In genomic region chr1:220487297-220487820, GRCh38 we compare ENCODE assay signal across 8 cellular contexts. TPM values are rescaled to one million over a fixed set of nuclear protein-coding genes. Genes with fewer than 3 reads are reported as not detected.
DNase-seq lines count a peak whose midpoint lies in the region; ATAC-seq, FAIRE-seq and TF ChIP-seq lines count a peak whose summit lies in the region.

No MANE protein-coding gene starts in this region.

- no peak overlapping the region for H3K4me3 ChIP-seq in endothelial cell of umbilical vein (replicated peaks in 1 of 3; ENCODE audit: insufficient read depth in 1 of 3, low read depth in 1 of 3, low read length in 3 of 3)

- no peaks in the 10 kb centered on the region for H3K4me1 ChIP-seq in endothelial cell of umbilical vein (ENCODE audit: control insufficient read depth, extremely low read depth, insufficient read depth, low read length)

- no peak overlapping the region for H2AFZ ChIP-seq in endothelial cell of umbilical vein (ENCODE audit: low read depth, low read length)

- no peak overlapping the region for H3K4me2 ChIP-seq in endothelial cell of umbilical vein (ENCODE audit: insufficient read depth, low read length)

- peak; percentile 42 for FAIRE-seq in endothelial cell of umbilical vein (lab: Jason Lieb, UNC)

- H3K9me1 ChIP-seq in endothelial cell of umbilical vein (replicated peaks; ENCODE audit: control insufficient read depth, extremely low read depth, insufficient read depth, low read length): no peaks in the 10 kb centered on the region

- no peaks in the 10 kb centered on the region for H3K9me3 ChIP-seq in endothelial cell of umbilical vein (replicated peaks; ENCODE audit: control insufficient read depth, insufficient read depth, low read length)

- H3K27me3 ChIP-seq in endothelial cell of umbilical vein (ENCODE audit: control insufficient read depth in 2 of 2, insufficient read depth in 2 of 2, low read length in 2 of 2): no peaks in the 10 kb centered on the region

- BruUV-seq in endothelial cell of umbilical vein (replicated peaks; lab: Mats Ljungman, UMichigan): no TSS peak

- no peaks in the 10 kb centered on the region for H3K79me2 ChIP-seq in endothelial cell of umbilical vein (ENCODE audit: control insufficient read depth, insufficient read depth, low read length)

- TF ChIP-seq POLR2A in endothelial cell of umbilical vein (IDR thresholded peaks at IDR 0.05; ENCODE audit: low read depth, low read length): no peak

- H3K36me3 ChIP-seq in endothelial cell of umbilical vein (ENCODE audit: control insufficient read depth in 2 of 2, extremely low read depth in 1 of 2, insufficient read depth in 2 of 2, low read length in 2 of 2): no peaks in the 10 kb centered on the region

- CTCF ChIA-PET in endothelial cell of umbilical vein (lab: Charles Lee): interaction anchor here (0.7 to 1.2 kb wide), 3 partner anchors 11 to 289 kb away, joined by 3 read pairs; no protein-coding TSS in a partner anchor

- intact Hi-C loops in endothelial cell of umbilical vein (cut with micrococcal nuclease): no loop called here

- peak; percentile 61 for DNase-seq in NCI-H345 (lab: John Stamatoyannopoulos, UW)
- DNase-seq in NCI-H345 treated with DMSO at 0.1 percent for 48 hours (lab: John Stamatoyannopoulos, UW; ENCODE audit: unreplicated experiment): no peak
- DNase-seq in NCI-H748 treated with DMSO at 0.1 percent for 48 hours (lab: John Stamatoyannopoulos, UW): peak; percentile 65
- peak; percentile 47 for DNase-seq in endothelial cell of umbilical vein (ENCODE audit: low read depth, low spot score)
- peak; percentile 5 to 7 for DNase-seq in stimulated activated CD8-positive, alpha-beta memory T cell treated with anti-CD3 and anti-CD28 coated beads, Interleukin-15, amount 100 ng/mL, for 48 hours (ENCODE audit: low read depth in 2 of 2)
- no peak for DNase-seq in NCI-H446 (lab: John Stamatoyannopoulos, UW)

- dilution Hi-C loops in endothelial cell of umbilical vein (cut with MboI; ENCODE audit: extremely low pct_ligation_motif_present, low sequenced_read_pairs): no loop called here

- no peak for ATAC-seq in GM19328 (IDR thresholded peaks at IDR 0.05; ENCODE audit: unreplicated experiment)
- ATAC-seq in GM19467 (IDR thresholded peaks at IDR 0.05; ENCODE audit: unreplicated experiment): no peak

- no peaks in the 10 kb centered on the region for H4K20me1 ChIP-seq in endothelial cell of umbilical vein (replicated peaks; ENCODE audit: control insufficient read depth, extremely low read depth, insufficient read depth, low read length)

- no peak for TF ChIP-seq CTCF in endothelial cell of umbilical vein (IDR thresholded peaks at IDR 0.05; ENCODE audit: extremely low read depth in 1 of 2, insufficient read depth in 1 of 2, low read depth in 1 of 2, low read length in 2 of 2)

- no peak overlapping the region for H3K9ac ChIP-seq in endothelial cell of umbilical vein (replicated peaks; ENCODE audit: extremely low read depth, insufficient read depth, low read length)

- no peak overlapping the region for H3K27ac ChIP-seq in endothelial cell of umbilical vein (ENCODE audit: insufficient read depth, low read depth, low read length)

- POLR2A ChIA-PET in endothelial cell of umbilical vein (lab: Charles Lee): interaction anchor here (0.5 kb wide), 1 partner anchor 104 kb away, joined by 3 read pairs; no protein-coding TSS in a partner anchor

TF ChIP-seq in endothelial cell of umbilical vein, 7 proteins besides CTCF, POLR2A, EP300 and RAD21:
- TF ChIP-seq EZH2 (IDR thresholded peaks at IDR 0.05; ENCODE audit: borderline replicate concordance, low read depth, low read length, severe bottlenecking) (no peak), GATA2 (IDR thresholded peaks at IDR 0.05; ENCODE audit: insufficient read depth, insufficient read length, low read depth, low read length) (no peak), POLR2AphosphoS5 (IDR thresholded peaks at IDR 0.05; ENCODE audit: insufficient read depth, low read depth, low read length) (no peak), JUN (IDR thresholded peaks at IDR 0.05; ENCODE audit: borderline replicate concordance, insufficient read depth, insufficient read length, low read depth) (peak; percentile 68), MYC (IDR thresholded peaks at IDR 0.05; ENCODE audit: low read depth, low read length) (no peak)
TF ChIP-seq in endothelial cell of umbilical vein: peak in this region for 1.

RNA-seq across cellular contexts. Expression of gene MARK1, which starts 40.6 kb away (rescaled TPM):
- 5.5 and 6.0 TPM in 2 replicates for total RNA-seq in endothelial cell of umbilical vein
- 1.2 and 1.4 TPM in 2 replicates for polyA plus RNA-seq in endothelial cell of umbilical vein
- 1.6 and 1.9 TPM in 2 replicates for polyA plus RNA-seq in endothelial cell of umbilical vein (2011; cell fraction: cytosol; rRNA removed)
- 5.2 and 5.5 TPM in 2 replicates for polyA plus RNA-seq in endothelial cell of umbilical vein (2011; cell fraction: nucleus; rRNA removed)
- polyA plus RNA-seq in endothelial cell of umbilical vein (2012): 3.1 and 3.3 TPM in 2 replicates
- 1.6 and 2.2 TPM in 2 replicates for polyA minus RNA-seq in endothelial cell of umbilical vein
- 9.2 TPM for polyA minus RNA-seq in endothelial cell of umbilical vein (2011; cell fraction: cytosol; rRNA and poly(A)+ RNA removed)
- 4.3 and 4.6 TPM in 2 replicates for polyA minus RNA-seq in endothelial cell of umbilical vein (2011; cell fraction: nucleus; rRNA and poly(A)+ RNA removed)

Comparison
In these comparisons a context has a peak if more than half of its experiments do, and no peak if none do; other contexts are left out.
1. DNase-seq: peak in NCI-H345 (single experiment), NCI-H748 treated with DMSO at 0.1 percent for 48 hours (single experiment), endothelial cell of umbilical vein (single experiment) and stimulated activated CD8-positive, alpha-beta memory T cell treated with anti-CD3 and anti-CD28 coated beads, Interleukin-15, amount 100 ng/mL, for 48 hours (2 of 2); none in NCI-H345 treated with DMSO at 0.1 percent for 48 hours (single experiment) and NCI-H446 (0 of 2).